In the genomic region with DNA sequence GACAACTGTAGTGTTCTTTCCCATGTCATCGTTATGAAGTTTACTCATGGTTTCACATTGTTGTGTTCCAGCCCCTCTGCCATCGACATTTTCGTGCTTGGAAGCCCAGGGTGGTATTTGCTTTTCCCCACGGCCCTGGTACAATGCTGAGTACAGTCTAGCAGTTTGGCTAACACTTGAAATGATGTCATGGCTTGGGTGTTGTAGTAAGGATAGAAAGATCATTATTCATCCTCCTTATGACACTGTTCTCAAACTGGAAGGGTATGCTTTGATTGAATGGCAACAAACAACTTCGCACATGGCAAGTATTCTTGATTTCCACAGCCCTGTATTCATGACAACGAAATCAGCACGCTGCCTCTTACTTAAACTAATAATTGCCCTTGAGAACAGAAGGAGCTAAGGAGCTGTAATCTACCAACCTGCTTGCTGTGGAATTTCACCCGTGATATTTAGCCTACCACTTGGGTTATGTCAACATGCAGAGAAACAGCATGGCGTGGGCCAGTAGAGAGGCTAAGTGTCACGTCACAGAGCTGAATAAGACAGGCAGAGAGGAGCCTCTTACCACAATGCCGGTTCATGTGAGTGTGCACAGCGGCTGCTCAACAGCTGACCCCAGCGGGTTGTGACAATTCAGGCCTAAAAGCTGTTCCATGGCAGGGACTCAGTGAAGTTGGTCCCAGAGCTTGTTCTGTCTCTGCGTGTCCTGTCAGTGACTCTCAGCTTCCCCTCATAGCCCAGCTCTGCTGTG, we compare ENCODE assay signal across 1 cellular context.
A peak's percentile ranks its signal among the peaks of the same experiment; 100 is the strongest.
TF ChIP-seq lines count a peak whose summit lies in the region.

No MANE protein-coding gene starts in this region.

TF ChIP-seq in HEK293, 187 proteins besides CTCF, POLR2A, EP300 and RAD21 (continued from another document):
- TF ChIP-seq, protein P1, sequence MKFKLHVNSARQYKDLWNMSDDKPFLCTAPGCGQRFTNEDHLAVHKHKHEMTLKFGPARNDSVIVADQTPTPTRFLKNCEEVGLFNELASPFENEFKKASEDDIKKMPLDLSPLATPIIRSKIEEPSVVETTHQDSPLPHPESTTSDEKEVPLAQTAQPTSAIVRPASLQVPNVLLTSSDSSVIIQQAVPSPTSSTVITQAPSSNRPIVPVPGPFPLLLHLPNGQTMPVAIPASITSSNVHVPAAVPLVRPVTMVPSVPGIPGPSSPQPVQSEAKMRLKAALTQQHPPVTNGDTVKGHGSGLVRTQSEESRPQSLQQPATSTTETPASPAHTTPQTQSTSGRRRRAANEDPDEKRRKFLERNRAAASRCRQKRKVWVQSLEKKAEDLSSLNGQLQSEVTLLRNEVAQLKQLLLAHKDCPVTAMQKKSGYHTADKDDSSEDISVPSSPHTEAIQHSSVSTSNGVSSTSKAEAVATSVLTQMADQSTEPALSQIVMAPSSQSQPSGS (tag by site-specific recombination; IDR thresholded peaks at IDR 0.05; ENCODE audit: low read depth), result peak; percentile 14; the same call in 1 of the 2 replicates
- TF ChIP-seq ZSCAN16 (tag by site-specific recombination; IDR thresholded peaks at IDR 0.05), result no peak
